ENCODE assay signal across 21 cellular contexts in the genomic region with DNA sequence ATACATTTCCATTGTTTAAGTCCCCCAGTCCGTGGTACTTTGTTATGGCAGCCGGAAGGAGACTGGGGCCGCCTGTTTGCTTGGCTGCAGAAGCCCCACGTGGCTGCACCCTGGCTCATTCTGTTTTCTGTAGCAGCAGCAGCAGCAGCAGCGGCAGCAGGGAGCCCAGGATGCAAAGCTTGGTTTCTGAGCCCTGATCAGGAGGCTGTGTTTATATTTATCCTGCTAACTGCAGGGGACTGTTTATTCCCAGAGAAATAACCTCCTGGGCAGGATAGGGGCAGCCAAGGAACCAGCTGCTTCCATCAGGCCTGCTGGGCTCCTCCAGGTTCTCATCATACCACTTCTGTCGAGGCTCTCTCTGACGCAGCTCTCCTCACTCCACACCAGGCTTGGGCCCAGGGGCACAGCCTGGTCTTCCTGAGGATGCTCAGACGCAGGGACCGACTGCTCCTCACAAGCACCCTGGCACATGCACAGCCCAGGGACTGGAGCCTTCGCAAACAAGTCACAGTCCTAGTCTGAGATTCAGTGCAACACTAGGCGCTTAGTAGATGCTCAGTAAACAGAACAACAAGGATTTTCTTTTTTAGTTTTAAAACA. TPM values are rescaled to one million over a fixed set of nuclear protein-coding genes. Genes with fewer than 3 reads are reported as not detected.
"Had no signal": no experiment of that assay in that cellular context is flagged by ENCODE, and none has a peak within 500 bp of the region (broad histone marks: within the 10 kb centered on the region; RNA-seq: fewer than 3 reads in every experiment).

No MANE protein-coding gene starts in this region.

- H2AFZ ChIP-seq: neural progenitor cell had no signal

- H3K27me3 Mint-ChIP-seq: activated naive CD8-positive, alpha-beta T cell treated with anti-CD3 and anti-CD28 coated beads, Interleukin-2, amount 10 ng/mL, durations not matched to agents 7 days and 5 days had no signal

- H3K4me3 ChIP-seq: heart left ventricle, lower lobe of right lung, neural progenitor cell, ovary, stomach, testis, upper lobe of left lung had no signal

- H3K9me3 ChIP-seq: heart left ventricle, lower lobe of right lung, ovary, stomach, testis, upper lobe of left lung had no signal

- H3K4me2 ChIP-seq: neural progenitor cell had no signal

- H3K27ac Mint-ChIP-seq: activated naive CD8-positive, alpha-beta T cell treated with anti-CD3 and anti-CD28 coated beads, Interleukin-2, amount 10 ng/mL, durations not matched to agents 7 days and 5 days; activated T-helper 1 cell treated with anti-CD3 and anti-CD28 coated beads, Interleukin-12 subunit alpha, Interleukin-12 subunit beta, Interleukin-2, Interleukin-4 antibody, amounts not matched to agents 30 ng/mL and 10 ng/mL and 1 ng/mL, durations not matched to agents 14 hours and 24 hours and 36 hours; endodermal cell; neural progenitor cell had no signal

- H3K4me1 Mint-ChIP-seq: activated naive CD8-positive, alpha-beta T cell treated with anti-CD3 and anti-CD28 coated beads, Interleukin-2, amount 10 ng/mL, durations not matched to agents 7 days and 5 days; neural progenitor cell had no signal

- H3K9ac ChIP-seq: neural progenitor cell had no signal

- H3K9me3 Mint-ChIP-seq: activated naive CD8-positive, alpha-beta T cell treated with anti-CD3 and anti-CD28 coated beads, Interleukin-2, amount 10 ng/mL, durations not matched to agents 7 days and 5 days; activated T-helper 1 cell treated with anti-CD3 and anti-CD28 coated beads, Interleukin-12 subunit alpha, Interleukin-12 subunit beta, Interleukin-2, Interleukin-4 antibody, amounts not matched to agents 30 ng/mL and 10 ng/mL and 1 ng/mL, durations not matched to agents 14 hours and 24 hours and 36 hours; endodermal cell; neural progenitor cell had no signal

- DNase-seq: activated CD4-positive, alpha-beta T cell treated with anti-CD3 and anti-CD28 coated beads, Interleukin-2, amount 50 U/mL, for 1 hour; activated CD8-positive, alpha-beta memory T cell treated with anti-CD3 and anti-CD28 coated beads for 24 hours; activated naive CD8-positive, alpha-beta T cell treated with anti-CD3 and anti-CD28 coated beads, Interleukin-2, amount 10 ng/mL, durations not matched to agents 7 days and 5 days; brain microvascular endothelial cell; cerebellar nuclear complex; endodermal cell; heart left ventricle; left colon; lower lobe of right lung; midbrain; ovary; stimulated activated CD4-positive, alpha-beta T cell treated with anti-CD3 and anti-CD28 coated beads, Interleukin-12 subunit alpha, Interleukin-12 subunit beta, amount 100 ng/mL, for 4 hours; stimulated activated CD4-positive, alpha-beta T cell treated with anti-CD3 and anti-CD28 coated beads, Interleukin-2, amount 100 ng/mL, for 24 hours; stomach; T-helper 9 cell; testis; upper lobe of left lung had no signal

- H3K4me1 ChIP-seq: heart left ventricle, lower lobe of right lung, stomach, testis, upper lobe of left lung had no signal

- H3K27ac ChIP-seq: brain microvascular endothelial cell, heart left ventricle, lower lobe of right lung, neural progenitor cell, ovary, stomach, testis, upper lobe of left lung had no signal

- H3K27me3 ChIP-seq: brain microvascular endothelial cell, heart left ventricle, neural progenitor cell, ovary, stomach, testis, upper lobe of left lung had no signal

- H3K4me3 Mint-ChIP-seq: activated naive CD8-positive, alpha-beta T cell treated with anti-CD3 and anti-CD28 coated beads, Interleukin-2, amount 10 ng/mL, durations not matched to agents 7 days and 5 days; activated T-helper 1 cell treated with anti-CD3 and anti-CD28 coated beads, Interleukin-12 subunit alpha, Interleukin-12 subunit beta, Interleukin-2, Interleukin-4 antibody, amounts not matched to agents 30 ng/mL and 10 ng/mL and 1 ng/mL, durations not matched to agents 14 hours and 24 hours and 36 hours; endodermal cell; neural progenitor cell had no signal

- H3K36me3 ChIP-seq: brain microvascular endothelial cell, heart left ventricle, lower lobe of right lung, neural progenitor cell, ovary, stomach, upper lobe of left lung had no signal

RNA-seq across cellular contexts. Expression of gene KCNK12, which starts 28.8 kb away (rescaled TPM):
- total RNA-seq: dermis microvascular lymphatic vessel endothelial cell, lower lobe of right lung, pulmonary artery endothelial cell had no signal
